In the genomic region with DNA sequence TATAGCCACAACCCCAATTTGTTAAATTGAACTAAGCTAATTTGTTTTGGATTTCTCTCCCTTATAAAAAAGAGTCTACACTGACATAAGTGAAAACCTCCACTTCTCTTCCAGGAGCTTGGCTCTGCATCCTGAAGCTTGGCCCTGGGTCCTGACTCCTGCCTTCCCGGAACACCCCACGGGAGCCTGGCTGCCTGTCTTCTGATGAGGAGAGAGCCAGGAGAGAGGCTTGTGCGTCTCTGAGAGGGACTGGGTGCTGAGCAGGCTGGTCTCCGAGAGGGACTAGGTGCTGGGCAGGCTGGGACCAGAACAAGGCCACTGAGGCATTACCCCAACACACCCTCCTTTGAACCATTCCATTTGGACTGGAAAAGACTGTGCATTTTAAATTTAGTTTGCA, we compare ENCODE assay signal across 17 cellular contexts. TPM values are rescaled to one million over a fixed set of nuclear protein-coding genes. Genes with fewer than 3 reads are reported as not detected.
DNase-seq lines count a peak whose midpoint lies in the region; ATAC-seq and TF ChIP-seq lines count a peak whose summit lies in the region.
"Had no signal": no experiment of that assay in that cellular context is flagged by ENCODE, and none has a peak within 500 bp of the region (broad histone marks: within the 10 kb centered on the region; RNA-seq: fewer than 3 reads in every experiment).

No MANE protein-coding gene starts in this region.

- ATAC-seq in left ventricle myocardium superior (peak; percentile 18), left cardiac atrium (no peak)
- ATAC-seq: GM12878 had no signal

- H3K79me2 ChIP-seq in osteoblast (ENCODE audit: insufficient read depth, low read length) = no peaks in the 10 kb centered on the region

- H3K36me3 Mint-ChIP-seq in MCF 10A (ENCODE audit: insufficient read depth, unreplicated experiment) = peaks cover 4% of the 10 kb centered on the region

- no peak overlapping the region for H3K27ac Mint-ChIP-seq in MCF 10A (ENCODE audit: low read depth, unreplicated experiment)
- H3K27ac Mint-ChIP-seq: CD4-positive, alpha-beta T cell; H9 had no signal

- no peaks in the 10 kb centered on the region for H3K27me3 Mint-ChIP-seq in MCF 10A (ENCODE audit: insufficient read depth, unreplicated experiment)

- no peaks in the 10 kb centered on the region for H3K27me3 ChIP-seq in breast epithelium
- H3K27me3 ChIP-seq in osteoblast (ENCODE audit: insufficient read depth, low read length) = no peaks in the 10 kb centered on the region
- no peaks in the 10 kb centered on the region for H3K27me3 ChIP-seq in transverse colon
- H3K27me3 ChIP-seq: BLaER1 had no signal

- H3K4me3 Mint-ChIP-seq in MCF 10A (ENCODE audit: unreplicated experiment) = no peak overlapping the region
- H3K4me3 Mint-ChIP-seq: CD4-positive, alpha-beta T cell; H9 had no signal

- no peaks in the 10 kb centered on the region for H4K20me1 ChIP-seq in osteoblast (ENCODE audit: insufficient read depth, low read length)
- H4K20me1 ChIP-seq: BLaER1 had no signal

- TF ChIP-seq EP300 in transverse colon (IDR thresholded peaks at IDR 0.05; ENCODE audit: low read depth) = no peak

- in situ Hi-C loops in transverse colon (cut with MboI; ENCODE audit: low pct_ligation_motif_present in 1 of 4, low pct_unique_long_range_greater_than_20kb in 1 of 4, low sequenced_read_pairs in 3 of 4) = no loop called here

- POLR2A ChIA-PET in MCF 10A (lab: Yijun Ruan, JAX) = interaction anchor here (0.7 to 8.5 kb wide), 4 partner anchors 8 to 22 kb away, joined by 3 to 62 read pairs (median 8); partner anchors contain the start of gene PTGES

- no peak overlapping the region for H3K4me2 ChIP-seq in osteoblast (ENCODE audit: insufficient read depth, low read length)
- H3K4me2 ChIP-seq: BLaER1 had no signal

- peaks cover 3 to 5% of the 10 kb centered on the region in 2 donors for H3K4me1 ChIP-seq in breast epithelium
- peaks cover 30% of the 10 kb centered on the region for H3K4me1 ChIP-seq in osteoblast (ENCODE audit: insufficient read depth, low read length)
- peaks cover 0 to 27% (median 6%) of the 10 kb centered on the region in 4 donors for H3K4me1 ChIP-seq in transverse colon

- H3K27ac ChIP-seq in breast epithelium = peak overlapping the region; percentile 72 to 79
- H3K27ac ChIP-seq in osteoblast (ENCODE audit: low read depth, low read length) = no peak overlapping the region
- no peak overlapping the region for H3K27ac ChIP-seq in transverse colon
- H3K27ac ChIP-seq: 22Rv1, BLaER1, GM23248 had no signal

- no peaks in the 10 kb centered on the region for H3K9me3 Mint-ChIP-seq in MCF 10A (ENCODE audit: unreplicated experiment)
- H3K9me3 Mint-ChIP-seq: CD4-positive, alpha-beta T cell; H9 had no signal

- H3K4me3 ChIP-seq in breast epithelium = no peak overlapping the region
- H3K4me3 ChIP-seq in osteoblast (ENCODE audit: insufficient read depth, low read length) = no peak overlapping the region
- H3K4me3 ChIP-seq in transverse colon = no peak overlapping the region
- H3K4me3 ChIP-seq: BLaER1, GM12878, GM23248 had no signal

- CTCF ChIA-PET in MCF 10A (lab: Yijun Ruan, JAX) = interaction anchor here (0.5 to 1.2 kb wide), 5 partner anchors 9 to 1555 kb away, joined by 3 to 4 read pairs (median 3); no protein-coding TSS in a partner anchor

- intact Hi-C loops in breast epithelium (cut with DNase I; ENCODE audit: low total_unique reads) (no loop called here), MCF 10A (cut with micrococcal nuclease) (no loop called here), left ventricle myocardium superior (cut with micrococcal nuclease) (no loop called here), left cardiac atrium (cut with DNase I) (no loop called here), transverse colon (cut with DNase I; ENCODE audit: low total_unique reads) (no loop called here)

- no TSS peak for BruUV-seq in MCF 10A (replicated peaks; lab: Mats Ljungman, UMichigan)

- TF ChIP-seq POLR2A in breast epithelium (IDR thresholded peaks at IDR 0.05) (no peak), transverse colon (IDR thresholded peaks at IDR 0.05) (no peak)

- H3K36me3 ChIP-seq in breast epithelium = no peaks in the 10 kb centered on the region
- no peaks in the 10 kb centered on the region for H3K36me3 ChIP-seq in osteoblast (ENCODE audit: insufficient read depth, low read length)
- no peaks in the 10 kb centered on the region for H3K36me3 ChIP-seq in transverse colon
- H3K36me3 ChIP-seq: BLaER1 had no signal

- WGBS in transverse colon (ENCODE audit: low coverage in 1 of 2), 2 donors = 86% methylated on average over 4 of the region's 4 CpGs; no CpG with 5 or more reads in 1 of the 2 donors

- peaks cover 9% of the 10 kb centered on the region for H3K4me1 Mint-ChIP-seq in MCF 10A (ENCODE audit: insufficient read depth, unreplicated experiment)

- H3K9me3 ChIP-seq in breast epithelium = no peaks in the 10 kb centered on the region
- no peaks in the 10 kb centered on the region for H3K9me3 ChIP-seq in osteoblast (ENCODE audit: low read depth, low read length)
- no peaks in the 10 kb centered on the region for H3K9me3 ChIP-seq in transverse colon
- H3K9me3 ChIP-seq: BLaER1 had no signal

- TF ChIP-seq CTCF in breast epithelium (IDR thresholded peaks at IDR 0.05) = no peak
- TF ChIP-seq CTCF in MCF 10A (IDR thresholded peaks at IDR 0.05; ENCODE audit: unreplicated experiment) = no peak
- TF ChIP-seq CTCF in osteoblast (IDR thresholded peaks at IDR 0.05; ENCODE audit: extremely low read depth, low read depth, low read length) = no peak
- no peak for TF ChIP-seq CTCF in transverse colon (IDR thresholded peaks at IDR 0.05)

- DNase-seq in breast epithelium (ENCODE audit: low spot score in 2 of 2) (no peak), MCF 10A (ENCODE audit: unreplicated experiment) (no peak), left ventricle myocardium superior (peak; percentile 62), left cardiac atrium (no peak), osteoblast (ENCODE audit: insufficient read length, low spot score, missing footprints) (peak; percentile 55), NCI-H1930 (lab: John Stamatoyannopoulos, UW) (no peak), cerebellar cortex (ENCODE audit: low spot score) (no peak), transverse colon (no peak)
- DNase-seq: AML-193; Calu3; CD4-positive, alpha-beta T cell; DMS 273 treated with DMSO at 0.1 percent for 48 hours; GM23248; H9 had no signal

- no peak overlapping the region for H2AFZ ChIP-seq in osteoblast (ENCODE audit: low read length)
- H2AFZ ChIP-seq: GM23248 had no signal

RNA-seq across cellular contexts. Expression of gene PTGES, which starts 6.5 kb away (rescaled TPM):
- 10 to 100 TPM; 21.8 to 36.7 (median 25.3) TPM for total RNA-seq in breast epithelium
- 74.0 and 96.6 TPM in 2 replicates for total RNA-seq in MCF 10A (2022)
- total RNA-seq in left ventricle myocardium superior = 2.4 TPM
- 1 to 10 TPM; 4.5 to 7.9 TPM for total RNA-seq in left cardiac atrium
- total RNA-seq in osteoblast = 70.9 and 115 TPM in 2 replicates
- 10 to 100 TPM in 1 of 4 donors, 1 to 10 TPM in 1, under 1 TPM in 2; 0.75 to 11.0 (median 2.2) TPM for total RNA-seq in transverse colon
- total RNA-seq: GM12878 had no signal

RNA-seq across cellular contexts. Expression of gene TOR1B, which starts 43.7 kb away (rescaled TPM):
- total RNA-seq in breast epithelium (10 to 100 TPM; 22.6 to 26.7 (median 23.9) TPM), MCF 10A (2022) (14.7 and 14.8 TPM in 2 replicates), left ventricle myocardium superior (8.7 TPM), left cardiac atrium (10 to 100 TPM; 11.6 to 12.7 TPM), osteoblast (27.5 and 31.5 TPM in 2 replicates), transverse colon (100 to 1,000 TPM in 1 of 4 donors, 10 to 100 TPM in 3; 49.0 to 105 (median 62.7) TPM)

Comparison
In these comparisons a context has a peak if more than half of its experiments do, and no peak if none do; other contexts are left out.
1. DNase-seq: peak in left ventricle myocardium superior (single experiment) and osteoblast (single experiment); none in breast epithelium (0 of 2), MCF 10A (single experiment), left cardiac atrium (single experiment), NCI-H1930 (0 of 2), cerebellar cortex (single experiment) and transverse colon (single experiment).
2. H3K27ac ChIP-seq: peak in breast epithelium (2 of 2); none in osteoblast (single experiment) and transverse colon (0 of 4).